Comparison of ENCODE assay signal across 9 cellular contexts in the genomic region with DNA sequence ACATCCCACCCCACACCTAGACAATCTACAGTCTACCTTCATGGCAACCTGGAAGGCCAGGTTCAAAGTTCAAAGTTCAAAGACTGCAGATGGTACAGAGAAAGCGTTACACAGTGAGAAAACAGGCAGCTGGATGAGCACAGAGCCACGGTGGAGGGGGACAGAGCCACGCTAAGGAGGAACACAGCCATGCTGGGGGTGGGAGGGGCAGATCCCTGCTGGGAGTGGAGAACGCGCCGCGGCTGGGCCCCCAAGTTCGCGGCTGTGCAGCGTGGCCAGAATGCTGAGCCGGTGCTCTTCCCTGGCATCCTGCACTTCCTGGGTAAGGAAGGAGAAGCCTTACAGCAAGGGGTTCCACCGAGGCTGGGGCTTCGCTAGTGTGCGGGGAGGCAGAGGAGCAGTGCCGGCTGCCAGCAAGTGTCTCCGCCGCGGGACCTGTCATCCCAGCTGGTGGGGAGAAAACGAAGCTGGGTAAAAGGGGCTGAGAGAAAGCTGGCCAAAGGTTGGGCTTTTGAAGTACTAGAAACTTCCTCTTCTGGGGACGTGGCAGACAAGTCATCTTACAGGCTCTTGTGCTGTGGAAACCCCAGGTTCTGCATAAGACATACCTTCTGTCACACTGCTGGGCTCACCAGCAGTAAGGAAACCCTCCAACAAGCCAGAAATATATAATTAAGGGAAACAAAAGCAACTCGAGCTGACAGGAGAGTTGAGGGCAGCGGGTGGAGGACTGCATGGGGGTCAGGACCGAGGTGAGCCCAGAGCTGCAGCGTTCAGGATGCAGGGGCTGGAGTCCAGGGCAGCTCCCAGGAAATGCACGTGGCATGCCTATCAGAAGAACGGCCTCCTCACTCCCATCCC.
DNase-seq lines count a peak whose midpoint lies in the region; ATAC-seq and TF ChIP-seq lines count a peak whose summit lies in the region.
"Had no signal": no experiment of that assay in that cellular context is flagged by ENCODE, and none has a peak within 500 bp of the region (broad histone marks: within the 10 kb centered on the region; RNA-seq: fewer than 3 reads in every experiment).

No MANE protein-coding gene starts in this region.

- H3K4me1 Mint-ChIP-seq in activated naive CD4-positive, alpha-beta T cell treated with anti-CD3 and anti-CD28 coated beads, Interleukin-2, amount 10 ng/mL, durations not matched to agents 7 days and 5 days = peaks cover 70% of the 10 kb centered on the region

- peak; percentile 54 for DNase-seq in activated T-cell treated with anti-CD3 and anti-CD28 coated beads, Interleukin-2, amount 50 U/mL, for 1 hour
- DNase-seq in activated T-cell treated with anti-CD3 and anti-CD28 coated beads for 4 hours (no peak), transverse colon (peak; percentile 34), activated gamma-delta T cell treated with Interleukin-2 at 50 U/mL for 16 hours (no peak), SW480 (ENCODE audit: low spot score) (no peak)
- DNase-seq in activated naive CD4-positive, alpha-beta T cell treated with anti-CD3 and anti-CD28 coated beads, Interleukin-2, amount 10 ng/mL, durations not matched to agents 7 days and 5 days = peak; percentile 62

- WGBS in liver = 34% methylated on average over 26 of the region's 26 CpGs
- 16 to 29% methylated on average over 11 to 26 of the region's 26 CpGs for WGBS in transverse colon (ENCODE audit: low coverage in 1 of 2), 2 donors

- TF ChIP-seq EP300 in transverse colon (IDR thresholded peaks at IDR 0.05; ENCODE audit: low read depth) = no peak

- peaks cover 10 to 13% (median 12%) of the 10 kb centered on the region in 4 donors for H3K4me1 ChIP-seq in liver (ENCODE audit: control insufficient read depth in 4 of 4, insufficient read depth in 4 of 4, low read length in 3 of 4)
- H3K4me1 ChIP-seq in transverse colon = peaks cover 17 to 58% (median 51%) of the 10 kb centered on the region in 4 donors

- H3K27me3 Mint-ChIP-seq in activated naive CD4-positive, alpha-beta T cell treated with anti-CD3 and anti-CD28 coated beads, Interleukin-2, amount 10 ng/mL, durations not matched to agents 7 days and 5 days = no peaks in the 10 kb centered on the region

- H3K4me3 Mint-ChIP-seq in activated naive CD4-positive, alpha-beta T cell treated with anti-CD3 and anti-CD28 coated beads, Interleukin-2, amount 10 ng/mL, durations not matched to agents 7 days and 5 days = peak overlapping the region; percentile 62

- no peak for TF ChIP-seq CTCF in liver (IDR thresholded peaks at IDR 0.05; ENCODE audit: low read depth, low read length, missing input control)
- no peak for TF ChIP-seq CTCF in transverse colon (IDR thresholded peaks at IDR 0.05)

- H3K9me3 ChIP-seq in liver (ENCODE audit: control insufficient read depth in 4 of 4, low read length in 3 of 4) = no peaks in the 10 kb centered on the region
- no peaks in the 10 kb centered on the region for H3K9me3 ChIP-seq in transverse colon

- H3K4me3 ChIP-seq in liver (ENCODE audit: low read depth in 1 of 3, low read length in 3 of 3) = no peak overlapping the region
- peak overlapping the region in 2 of 4 donors; percentile 18 to 43 for H3K4me3 ChIP-seq in transverse colon

- peak overlapping the region; percentile 91 for H3K27ac Mint-ChIP-seq in activated naive CD4-positive, alpha-beta T cell treated with anti-CD3 and anti-CD28 coated beads, Interleukin-2, amount 10 ng/mL, durations not matched to agents 7 days and 5 days

- no peak for ATAC-seq in HG03135 (IDR thresholded peaks at IDR 0.05; ENCODE audit: unreplicated experiment)

- no peak for TF ChIP-seq POLR2A in transverse colon (IDR thresholded peaks at IDR 0.05)

- H3K9ac ChIP-seq in liver (ENCODE audit: low read depth in 1 of 2, low read length in 2 of 2) = no peak overlapping the region

- H3K36me3 Mint-ChIP-seq in activated naive CD4-positive, alpha-beta T cell treated with anti-CD3 and anti-CD28 coated beads, Interleukin-2, amount 10 ng/mL, durations not matched to agents 7 days and 5 days = peaks cover 26% of the 10 kb centered on the region

- peak in 1 of 2 donors; percentile 19 for TF ChIP-seq RAD21 in liver (IDR thresholded peaks at IDR 0.05)

- H3K27ac ChIP-seq in liver (ENCODE audit: low read depth in 1 of 2, low read length in 2 of 2) (no peak overlapping the region), transverse colon (peak overlapping the region; percentile 56 to 73 (median 70))
- H3K27ac ChIP-seq: RWPE1 had no signal

- H3K9me3 Mint-ChIP-seq in activated naive CD4-positive, alpha-beta T cell treated with anti-CD3 and anti-CD28 coated beads, Interleukin-2, amount 10 ng/mL, durations not matched to agents 7 days and 5 days = no peaks in the 10 kb centered on the region

- intact Hi-C loops in transverse colon (cut with DNase I; ENCODE audit: low total_unique reads) = no loop called here

- in situ Hi-C loops in transverse colon (cut with MboI; ENCODE audit: low pct_ligation_motif_present in 1 of 4, low pct_unique_long_range_greater_than_20kb in 1 of 4, low sequenced_read_pairs in 3 of 4) = no loop called here

- no peaks in the 10 kb centered on the region for H3K36me3 ChIP-seq in liver (ENCODE audit: control insufficient read depth in 4 of 4, insufficient read depth in 3 of 4, low read depth in 1 of 4, low read length in 3 of 4)
- H3K36me3 ChIP-seq in transverse colon = no peaks in the 10 kb centered on the region

- H3K27me3 ChIP-seq in liver (ENCODE audit: control insufficient read depth in 4 of 4, insufficient read depth in 4 of 4, low read length in 3 of 4) (no peaks in the 10 kb centered on the region), transverse colon (no peaks in the 10 kb centered on the region)

- CTCF ChIA-PET in activated naive CD4-positive, alpha-beta T cell treated with anti-CD3 and anti-CD28 coated beads, Interleukin-2, amount 10 ng/mL, durations not matched to agents 7 days and 5 days (lab: Charles Lee) = interaction anchor here (0.7 to 0.9 kb wide), 2 partner anchors 10 to 18 kb away, joined by 3 to 5 read pairs; no protein-coding TSS in a partner anchor

TF ChIP-seq in liver, 16 proteins besides CTCF, POLR2A, EP300 and RAD21:
- no peak for TF ChIP-seq RXRA (IDR thresholded peaks at IDR 0.05)
- TF ChIP-seq HNF4G (IDR thresholded peaks at IDR 0.05) = peak; percentile 31
- TF ChIP-seq MAX (IDR thresholded peaks at IDR 0.05) = no peak
- peak; percentile 73 to 87 for TF ChIP-seq HNF4A (conservative IDR thresholded peaks at IDR 0.05)
- no peak for TF ChIP-seq GABPA (IDR thresholded peaks at IDR 0.05 in 1 of 2, conservative IDR thresholded peaks at IDR 0.05 in 1 of 2)

Comparison
In these comparisons a context has a peak if more than half of its experiments do, and no peak if none do; other contexts are left out.
1. DNase-seq: peak in activated T-cell treated with anti-CD3 and anti-CD28 coated beads, Interleukin-2, amount 50 U/mL, for 1 hour (single experiment), activated naive CD4-positive, alpha-beta T cell treated with anti-CD3 and anti-CD28 coated beads, Interleukin-2, amount 10 ng/mL, durations not matched to agents 7 days and 5 days (single experiment) and transverse colon (single experiment); none in activated T-cell treated with anti-CD3 and anti-CD28 coated beads for 4 hours (single experiment), activated gamma-delta T cell treated with Interleukin-2 at 50 U/mL for 16 hours (single experiment) and SW480 (single experiment).
2. H3K27ac ChIP-seq: peak in transverse colon (4 of 4); none in liver (0 of 2).